Comparison of ENCODE assay signal across 8 cellular contexts in the genomic region with DNA sequence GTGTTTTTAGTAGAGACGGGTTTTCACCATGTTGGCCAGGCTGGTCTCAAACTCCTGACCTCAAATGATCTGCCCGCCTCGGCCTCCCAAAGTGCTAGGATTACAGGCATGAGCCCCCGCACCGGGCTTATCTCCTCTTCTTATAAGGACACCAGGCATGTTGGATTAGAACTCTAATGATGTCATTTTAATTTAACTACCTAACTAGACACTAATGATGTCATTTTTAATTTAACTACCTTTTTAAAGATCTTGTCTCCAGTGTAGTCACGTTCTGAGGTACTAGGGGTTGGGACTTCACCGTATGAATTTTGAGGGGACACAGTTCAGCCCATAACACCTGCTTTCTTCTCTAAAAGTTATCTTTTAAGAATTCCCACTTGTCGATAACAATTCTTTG.
"Had no signal": no experiment of that assay in that cellular context is flagged by ENCODE, and none has a peak within 500 bp of the region (broad histone marks: within the 10 kb centered on the region; RNA-seq: fewer than 3 reads in every experiment).

No MANE protein-coding gene starts in this region.

- H3K27ac ChIP-seq: GM23248 had no signal

- DNase-seq: GM23248, GOT3, H7, KBM-7 had no signal

- H3K36me3 ChIP-seq: HAP-1 had no signal

- H3K27ac Mint-ChIP-seq: IgD-negative memory B cell had no signal

- H3K27me3 Mint-ChIP-seq: IgD-negative memory B cell had no signal

- H3K4me3 Mint-ChIP-seq: IgD-negative memory B cell had no signal

- H2AFZ ChIP-seq: GM23248 had no signal

- FAIRE-seq: HTR-8/SVneo had no signal

- H3K9ac ChIP-seq: GM23248 had no signal

- H3K4me3 ChIP-seq: GM23248, HAP-1 had no signal

- H3K9me3 ChIP-seq: HAP-1 had no signal

- ATAC-seq: HCT116 had no signal
